ENCODE assay signal across 2 cellular contexts in genomic region chr9:93117521-93117920, GRCh38. TPM values are rescaled to one million over a fixed set of nuclear protein-coding genes. Genes with fewer than 3 reads are reported as not detected.
"Had no signal": no experiment of that assay in that cellular context is flagged by ENCODE, and none has a peak within 500 bp of the region (broad histone marks: within the 10 kb centered on the region; RNA-seq: fewer than 3 reads in every experiment).

No MANE protein-coding gene starts in this region.

RNA-seq across cellular contexts. Expression of gene SUSD3, which starts 59.0 kb away (rescaled TPM):
- total RNA-seq: ascending aorta, cardiac muscle cell had no signal
- polyA plus RNA-seq: cardiac muscle cell had no signal
